8 cellular contexts compared by ENCODE assay signal in genomic region chr11:13938829-13939228, GRCh38. TPM values are rescaled to one million over a fixed set of nuclear protein-coding genes. Genes with fewer than 3 reads are reported as not detected.
DNase-seq lines count a peak whose midpoint lies in the region; ATAC-seq lines count a peak whose summit lies in the region.
"Not testable (repeated sequence)": the region's sequence is repeated elsewhere in the genome, so short reads cannot be mapped to it uniquely, and the experiment has no call there.
"Had no signal": no experiment of that assay in that cellular context is flagged by ENCODE, and none has a peak within 500 bp of the region (broad histone marks: within the 10 kb centered on the region; RNA-seq: fewer than 3 reads in every experiment).

No MANE protein-coding gene starts in this region.

- H3K4me2 ChIP-seq in trophoblast cell (ENCODE audit: low read length): not testable (repeated sequence)

- DNase-seq in CD8-positive, alpha-beta memory T cell: peak in 3 of 5 donors; percentile 40 to 74 (median 73)
- DNase-seq in T-helper 17 cell, trophoblast cell: not testable (repeated sequence)
- DNase-seq in activated CD4-positive, alpha-beta T cell treated with anti-CD3 and anti-CD28 coated beads, Interleukin-2, amount 10 ng/mL, durations not matched to agents 24 days and 14 days: peak; percentile 81
- DNase-seq in activated T-cell treated with anti-CD3 and anti-CD28 coated beads for 1 hour (ENCODE audit: low read depth): peak; percentile 19
- DNase-seq in activated effector memory CD4-positive, alpha-beta T cell treated with anti-CD3 and anti-CD28 coated beads, Interleukin-2, amount 50 U/mL, for 16 hours: peak; percentile 70
- peak; percentile 62 for DNase-seq in central memory CD4-positive, alpha-beta T cell

- H3K4me1 Mint-ChIP-seq in CD8-positive, alpha-beta memory T cell: peaks cover 31 to 57% (median 44%) of the 10 kb centered on the region in 3 donors
- H3K4me1 Mint-ChIP-seq in T-helper 17 cell: peaks cover 33% of the 10 kb centered on the region
- H3K4me1 Mint-ChIP-seq in activated CD4-positive, alpha-beta T cell treated with anti-CD3 and anti-CD28 coated beads, Interleukin-2, amount 10 ng/mL, durations not matched to agents 24 days and 14 days: peaks cover 43% of the 10 kb centered on the region

- no CpG with 5 or more reads among the region's 10 CpGs for WGBS in trophoblast cell (ENCODE audit: extremely low coverage, insufficient coverage, insufficient read length)

- H3K9me3 ChIP-seq in CD8-positive, alpha-beta memory T cell (ENCODE audit: low read length); T-helper 17 cell (ENCODE audit: control insufficient read depth, low read length, poor library complexity, severe bottlenecking); trophoblast cell (ENCODE audit: insufficient read depth, low read depth, low read length): not testable (repeated sequence)

- H2BK5ac ChIP-seq in trophoblast cell (ENCODE audit: low read depth, low read length, poor library complexity): not testable (repeated sequence)

- not testable (repeated sequence) for H2AK5ac ChIP-seq in trophoblast cell (ENCODE audit: low read length)

- peak overlapping the region in 5 of 8 donors; percentile 33 to 79 (median 52) for H3K27ac Mint-ChIP-seq in CD8-positive, alpha-beta memory T cell
- H3K27ac Mint-ChIP-seq in T-helper 17 cell: peak overlapping the region; percentile 93
- H3K27ac Mint-ChIP-seq in activated CD4-positive, alpha-beta T cell treated with anti-CD3 and anti-CD28 coated beads, Interleukin-2, amount 10 ng/mL, durations not matched to agents 24 days and 14 days: not testable (repeated sequence)

- peak overlapping the region; percentile 19 for H3K4me3 ChIP-seq in CD8-positive, alpha-beta memory T cell (ENCODE audit: low read length)
- not testable (repeated sequence) for H3K4me3 ChIP-seq in trophoblast cell (ENCODE audit: low read depth, low read length)

- peak overlapping the region; percentile 12 for H2BK120ac ChIP-seq in trophoblast cell (ENCODE audit: insufficient read depth, low read length, poor library complexity)

- H3K4me3 Mint-ChIP-seq in CD8-positive, alpha-beta memory T cell: peak overlapping the region in 6 of 7 donors; percentile 36 to 84 (median 60)
- peak overlapping the region; percentile 10 for H3K4me3 Mint-ChIP-seq in T-helper 17 cell
- peak overlapping the region; percentile 55 for H3K4me3 Mint-ChIP-seq in activated CD4-positive, alpha-beta T cell treated with anti-CD3 and anti-CD28 coated beads, Interleukin-2, amount 10 ng/mL, durations not matched to agents 24 days and 14 days

- not testable (repeated sequence) for H3K14ac ChIP-seq in trophoblast cell (ENCODE audit: low read length)

- H4K91ac ChIP-seq in trophoblast cell (ENCODE audit: low read depth, low read length): not testable (repeated sequence)

- not testable (repeated sequence) for H3K27me3 ChIP-seq in CD8-positive, alpha-beta memory T cell (ENCODE audit: insufficient read depth, low read length, poor library complexity, severe bottlenecking); trophoblast cell (ENCODE audit: insufficient read depth, low read length)

- not testable (repeated sequence) for ATAC-seq in T-helper 17 cell

- H3K9ac ChIP-seq in trophoblast cell (ENCODE audit: low read length): not testable (repeated sequence)

- H2AFZ ChIP-seq in trophoblast cell (ENCODE audit: insufficient read depth, low read length, poor library complexity): not testable (repeated sequence)

- H3K4ac ChIP-seq in trophoblast cell (ENCODE audit: low read depth, low read length): not testable (repeated sequence)

- not testable (repeated sequence) for H4K8ac ChIP-seq in trophoblast cell (ENCODE audit: low read depth, low read length)

- POLR2A ChIA-PET in CD8-positive, alpha-beta memory T cell (lab: Charles Lee): interaction anchor here (1.4 kb wide), 1 partner anchor 15 kb away, joined by 5 read pairs; no protein-coding TSS in a partner anchor

- not testable (repeated sequence) for H3K18ac ChIP-seq in trophoblast cell (ENCODE audit: low read length)

- CTCF ChIA-PET in CD8-positive, alpha-beta memory T cell (lab: Charles Lee): interaction anchor here (0.7 to 4.2 kb wide), 3 partner anchors 13 to 166 kb away, joined by 5 to 22 read pairs (median 10); no protein-coding TSS in a partner anchor

- not testable (repeated sequence) for H3K27me3 Mint-ChIP-seq in CD8-positive, alpha-beta memory T cell; T-helper 17 cell; activated CD4-positive, alpha-beta T cell treated with anti-CD3 and anti-CD28 coated beads, Interleukin-2, amount 10 ng/mL, durations not matched to agents 24 days and 14 days

- H2BK12ac ChIP-seq in trophoblast cell (ENCODE audit: low read length): peak overlapping the region; percentile 68

- H3K36me3 ChIP-seq in CD8-positive, alpha-beta memory T cell (ENCODE audit: insufficient read depth, low read length); trophoblast cell (ENCODE audit: control insufficient read depth in 1 of 2, insufficient read depth in 2 of 2, low read length in 2 of 2): not testable (repeated sequence)

- peaks cover 47% of the 10 kb centered on the region for H3K4me1 ChIP-seq in CD8-positive, alpha-beta memory T cell (ENCODE audit: insufficient read depth, low read length)
- H3K4me1 ChIP-seq in trophoblast cell (ENCODE audit: control insufficient read depth in 1 of 2, insufficient read depth in 2 of 2, low read length in 2 of 2): peaks cover 7 to 11% of the 10 kb centered on the region in 2 experiments

- not testable (repeated sequence) for H3K79me2 ChIP-seq in trophoblast cell (ENCODE audit: control insufficient read depth, insufficient read depth, low read length, poor library complexity)

- not testable (repeated sequence) for H4K12ac ChIP-seq in trophoblast cell (ENCODE audit: low read depth, low read length)

- intact Hi-C loops in activated CD4-positive, alpha-beta T cell treated with anti-CD3 and anti-CD28 coated beads, Interleukin-2, amount 10 ng/mL, durations not matched to agents 24 days and 14 days (cut with micrococcal nuclease): not testable (repeated sequence)

- H3K27ac ChIP-seq in CD8-positive, alpha-beta memory T cell (ENCODE audit: low read depth, low read length); trophoblast cell (ENCODE audit: low read depth, low read length): not testable (repeated sequence)

- H3K79me1 ChIP-seq in trophoblast cell (ENCODE audit: low read length): not testable (repeated sequence)

- peaks cover 3 to 23% (median 4%) of the 10 kb centered on the region in 3 donors for H3K36me3 Mint-ChIP-seq in CD8-positive, alpha-beta memory T cell
- not testable (repeated sequence) for H3K36me3 Mint-ChIP-seq in T-helper 17 cell (ENCODE audit: low read depth)
- H3K36me3 Mint-ChIP-seq in activated CD4-positive, alpha-beta T cell treated with anti-CD3 and anti-CD28 coated beads, Interleukin-2, amount 10 ng/mL, durations not matched to agents 24 days and 14 days (ENCODE audit: low read depth): peaks cover 17% of the 10 kb centered on the region

- not testable (repeated sequence) for H3K23ac ChIP-seq in trophoblast cell (ENCODE audit: low read length)

- peaks cover 0 to 12% (median 7%) of the 10 kb centered on the region in 5 donors for H3K9me3 Mint-ChIP-seq in CD8-positive, alpha-beta memory T cell
- peaks cover 19% of the 10 kb centered on the region for H3K9me3 Mint-ChIP-seq in activated CD4-positive, alpha-beta T cell treated with anti-CD3 and anti-CD28 coated beads, Interleukin-2, amount 10 ng/mL, durations not matched to agents 24 days and 14 days

RNA-seq across cellular contexts. Expression of gene SPON1, which starts 23.7 kb away (rescaled TPM):
- under 1 TPM; 0.81 to 0.97 TPM for total RNA-seq in CD8-positive, alpha-beta memory T cell
- 2.0 TPM for polyA plus RNA-seq in CD8-positive, alpha-beta memory T cell
- 1 to 10 TPM; 4.8 to 7.3 TPM for total RNA-seq in T-helper 17 cell
- total RNA-seq in activated CD4-positive, alpha-beta T cell treated with anti-CD3 and anti-CD28 coated beads, Interleukin-2, amount 10 ng/mL, durations not matched to agents 24 days and 14 days: 0.14 and 0.42 TPM in 2 replicates
- polyA plus RNA-seq in trophoblast cell (2013): 0.89 TPM in 2 replicates
- total RNA-seq: HFFc6 had no signal
